Comparison of ENCODE assay signal across 8 cellular contexts in genomic region chr1:27772581-27772931, GRCh38.
DNase-seq lines count a peak whose midpoint lies in the region; ATAC-seq and TF ChIP-seq lines count a peak whose summit lies in the region.

No MANE protein-coding gene starts in this region.

- DNase-seq in foreskin fibroblast = no peak
- no peak for DNase-seq in skeletal muscle cell (ENCODE audit: low read depth)
- no peak for DNase-seq in iPS-NIHi11 (ENCODE audit: low spot score)
- no peak for DNase-seq in foreskin melanocyte
- no peak for DNase-seq in activated gamma-delta T cell (lab: John Stamatoyannopoulos, UW)

- no peak for TF ChIP-seq CTCF in GM12875 (IDR thresholded peaks at IDR 0.05; ENCODE audit: borderline replicate concordance, insufficient read depth, low read depth, low read length)
- no peak for TF ChIP-seq CTCF in VCaP (conservative IDR thresholded peaks at IDR 0.05)
- TF ChIP-seq CTCF in foreskin fibroblast (IDR thresholded peaks at IDR 0.05; ENCODE audit: low read depth, low read length) = no peak

- no peak for ATAC-seq in HG02981 (IDR thresholded peaks at IDR 0.05; ENCODE audit: unreplicated experiment)

- H3K27ac ChIP-seq in VCaP = peak overlapping the region; percentile 80

- peak overlapping the region; percentile 13 for H3K4me3 ChIP-seq in GM12875 (ENCODE audit: low read depth, low read length)
- peak overlapping the region; percentile 78 to 93 for H3K4me3 ChIP-seq in foreskin fibroblast (ENCODE audit: low read depth in 1 of 2, low read length in 2 of 2)
- H3K4me3 ChIP-seq in skeletal muscle cell (ENCODE audit: low read depth, low read length) = peak overlapping the region; percentile 98

Comparison
In these comparisons a context has a peak if more than half of its experiments do, and no peak if none do; other contexts are left out.
1. H3K4me3 ChIP-seq: peak in every context shown above with its lines; median percentile 98 in skeletal muscle cell; 86 in foreskin fibroblast; 13 in GM12875.